ENCODE assay signal across 1 cellular context in the genomic region with DNA sequence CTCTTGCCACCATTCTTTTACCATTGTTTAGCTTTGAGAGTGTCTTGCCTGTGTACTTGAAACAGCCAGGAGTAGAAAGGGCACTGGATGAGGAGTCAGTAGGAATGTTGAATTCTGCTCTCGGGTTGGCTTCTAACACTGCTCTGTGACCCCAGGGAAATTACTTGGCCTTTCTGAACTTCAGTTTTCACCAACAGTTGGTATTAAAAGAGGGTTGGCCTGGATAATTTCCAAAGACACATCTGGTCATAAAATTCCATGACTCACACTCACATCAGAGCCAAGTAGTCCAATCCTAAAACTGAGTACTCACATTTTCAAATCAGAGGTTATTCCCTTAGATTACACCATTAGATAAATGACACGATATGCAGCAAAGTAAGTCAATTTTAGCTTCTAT.
TF ChIP-seq lines count a peak whose summit lies in the region.

No MANE protein-coding gene starts in this region.

TF ChIP-seq in endothelial cell of umbilical vein, 7 proteins besides CTCF, POLR2A, EP300 and RAD21:
- TF ChIP-seq FOS (IDR thresholded peaks at IDR 0.05; ENCODE audit: borderline replicate concordance, insufficient read depth, low read length) (peak; percentile 49), MYC (IDR thresholded peaks at IDR 0.05; ENCODE audit: low read depth, low read length) (no peak), EZH2 (IDR thresholded peaks at IDR 0.05; ENCODE audit: borderline replicate concordance, low read depth, low read length, severe bottlenecking) (no peak), GATA2 (IDR thresholded peaks at IDR 0.05; ENCODE audit: insufficient read depth, insufficient read length, low read depth, low read length) (peak; percentile 57), JUN (IDR thresholded peaks at IDR 0.05; ENCODE audit: borderline replicate concordance, insufficient read depth, insufficient read length, low read depth) (peak; percentile 17), POLR2AphosphoS5 (IDR thresholded peaks at IDR 0.05; ENCODE audit: insufficient read depth, low read depth, low read length) (no peak)
- TF ChIP-seq, protein P1, sequence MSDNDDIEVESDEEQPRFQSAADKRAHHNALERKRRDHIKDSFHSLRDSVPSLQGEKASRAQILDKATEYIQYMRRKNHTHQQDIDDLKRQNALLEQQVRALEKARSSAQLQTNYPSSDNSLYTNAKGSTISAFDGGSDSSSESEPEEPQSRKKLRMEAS (IDR thresholded peaks at IDR 0.05; ENCODE audit: insufficient read depth, insufficient read length) = no peak
